Comparison of ENCODE assay signal across 27 cellular contexts in the genomic region with DNA sequence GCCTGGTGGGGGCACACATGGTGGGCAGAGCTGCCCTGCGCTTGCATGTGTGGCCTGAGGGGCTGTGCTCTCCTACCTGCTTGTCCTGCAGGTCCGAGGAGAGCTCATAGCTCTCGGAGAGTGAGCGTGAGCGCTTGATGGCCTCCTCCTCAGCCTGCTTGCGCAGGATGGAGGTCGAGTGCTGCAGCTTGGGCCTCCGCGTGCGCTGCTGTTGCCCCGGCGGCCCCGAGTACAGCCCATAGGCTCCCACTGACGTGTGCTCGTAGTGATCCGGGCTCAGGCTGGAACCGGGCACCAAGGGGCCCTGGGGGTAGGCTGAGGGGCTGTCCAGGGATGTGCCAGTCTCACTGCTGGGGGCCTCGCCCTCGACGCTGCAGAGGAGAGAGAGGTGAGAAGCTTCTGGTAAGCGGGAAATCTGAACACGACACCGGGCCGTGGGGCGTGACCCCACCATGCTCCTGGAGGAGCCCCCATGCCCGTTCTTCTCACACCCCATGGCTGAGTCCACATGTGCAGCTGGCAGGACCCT.
"Had no signal": no experiment of that assay in that cellular context is flagged by ENCODE, and none has a peak within 500 bp of the region (broad histone marks: within the 10 kb centered on the region; RNA-seq: fewer than 3 reads in every experiment).

No MANE protein-coding gene starts in this region.

- DNase-seq: activated CD4-positive, alpha-beta T cell treated with anti-CD3 and anti-CD28 coated beads for 36 hours; activated CD4-positive, alpha-beta T cell treated with anti-CD3 and anti-CD28 coated beads, Interleukin-2, amount 10 ng/mL, durations not matched to agents 7 days and 5 days; activated CD4-positive, alpha-beta T cell treated with anti-CD3 and anti-CD28 coated beads, Interleukin-2, amount 50 U/mL, for 48 hours; activated CD8-positive, alpha-beta T cell treated with anti-CD3 and anti-CD28 coated beads, Interleukin-2, amount 10 ng/mL, durations not matched to agents 7 days and 5 days; activated gamma-delta T cell treated with Interleukin-2 at 50 U/mL for 16 hours; activated naive CD4-positive, alpha-beta T cell treated with anti-CD3 and anti-CD28 coated beads for 36 hours; activated T-cell treated with anti-CD3 and anti-CD28 coated beads, Interleukin-2, amount 50 U/mL, for 24 hours; adrenal gland; body of pancreas; Kasumi-1; MG63; NCI-H1048; NCI-H1105 treated with DMSO at 0.1 percent for 48 hours; NCI-H1436; NCI-H1694; NCI-H1930; NCI-H2081 treated with DMSO at 0.1 percent for 48 hours; NCI-H226; NCI-H524 treated with DMSO at 0.1 percent for 48 hours; SHP77; SJCRH30 had no signal

- H3K9me3 ChIP-seq: adrenal gland, body of pancreas, breast epithelium, MG63, SJCRH30 had no signal

- H3K27ac Mint-ChIP-seq: activated CD4-positive, alpha-beta T cell treated with anti-CD3 and anti-CD28 coated beads for 36 hours; activated CD4-positive, alpha-beta T cell treated with anti-CD3 and anti-CD28 coated beads, Interleukin-2, amount 10 ng/mL, durations not matched to agents 7 days and 5 days; activated CD8-positive, alpha-beta T cell treated with anti-CD3 and anti-CD28 coated beads, Interleukin-2, amount 10 ng/mL, durations not matched to agents 7 days and 5 days; T-helper 2 cell treated with Interferon-gamma antibody and Interleukin-4, amounts not matched to agents 5 μg/mL and 100 μg/mL, for 36 hours had no signal

- H3K4me3 Mint-ChIP-seq: activated CD4-positive, alpha-beta T cell treated with anti-CD3 and anti-CD28 coated beads for 36 hours; activated CD4-positive, alpha-beta T cell treated with anti-CD3 and anti-CD28 coated beads, Interleukin-2, amount 10 ng/mL, durations not matched to agents 7 days and 5 days; activated CD8-positive, alpha-beta T cell treated with anti-CD3 and anti-CD28 coated beads, Interleukin-2, amount 10 ng/mL, durations not matched to agents 7 days and 5 days; activated naive CD4-positive, alpha-beta T cell treated with anti-CD3 and anti-CD28 coated beads for 36 hours; activated T-cell treated with anti-CD3 and anti-CD28 coated beads, Interleukin-2, amount 50 U/mL, for 24 hours; T-helper 2 cell treated with Interferon-gamma antibody and Interleukin-4, amounts not matched to agents 5 μg/mL and 100 μg/mL, for 36 hours had no signal

- H3K9me3 Mint-ChIP-seq: activated CD4-positive, alpha-beta T cell treated with anti-CD3 and anti-CD28 coated beads, Interleukin-2, amount 10 ng/mL, durations not matched to agents 7 days and 5 days; activated naive CD4-positive, alpha-beta T cell treated with anti-CD3 and anti-CD28 coated beads for 36 hours; activated naive CD4-positive, alpha-beta T cell treated with anti-CD3 and anti-CD28 coated beads, Interleukin-2, amount 50 U/mL, for 72 hours; activated T-cell treated with anti-CD3 and anti-CD28 coated beads, Interleukin-2, amount 50 U/mL, for 24 hours; T-helper 2 cell treated with Interferon-gamma antibody and Interleukin-4, amounts not matched to agents 5 μg/mL and 100 μg/mL, for 36 hours had no signal

- H3K36me3 ChIP-seq: breast epithelium, MG63, SJCRH30 had no signal

- H3K27me3 ChIP-seq: adrenal gland, body of pancreas, breast epithelium, MG63, SJCRH30 had no signal

- H3K27ac ChIP-seq: adrenal gland, body of pancreas, breast epithelium, SJCRH30, SK-N-MC had no signal

- H3K27me3 Mint-ChIP-seq: activated CD4-positive, alpha-beta T cell treated with anti-CD3 and anti-CD28 coated beads for 36 hours; activated CD4-positive, alpha-beta T cell treated with anti-CD3 and anti-CD28 coated beads, Interleukin-2, amount 10 ng/mL, durations not matched to agents 7 days and 5 days; activated T-cell treated with anti-CD3 and anti-CD28 coated beads, Interleukin-2, amount 50 U/mL, for 24 hours had no signal

- H3K36me3 Mint-ChIP-seq: activated naive CD4-positive, alpha-beta T cell treated with anti-CD3 and anti-CD28 coated beads, Interleukin-2, amount 50 U/mL, for 72 hours had no signal

- H3K4me3 ChIP-seq: adrenal gland, body of pancreas, breast epithelium, MG63, SJCRH30, SK-N-MC had no signal

- ATAC-seq: activated CD4-positive, alpha-beta T cell treated with anti-CD3 and anti-CD28 coated beads for 36 hours; activated CD4-positive, CD25-positive, alpha-beta regulatory T cell treated with anti-CD3 and anti-CD28 coated beads, Interleukin-2, amount 50 U/mL, for 24 hours; activated CD8-positive, alpha-beta T cell treated with anti-CD3 and anti-CD28 coated beads, Interleukin-2, amount 10 ng/mL, durations not matched to agents 7 days and 5 days; activated naive CD4-positive, alpha-beta T cell treated with anti-CD3 and anti-CD28 coated beads, Interleukin-2, amount 50 U/mL, for 72 hours; body of pancreas; Panc1 had no signal
